In genomic region chr19:12295191-12295590, GRCh38 we compare ENCODE assay signal across 8 cellular contexts. TPM values are rescaled to one million over a fixed set of nuclear protein-coding genes. Genes with fewer than 3 reads are reported as not detected.
DNase-seq lines count a peak whose midpoint lies in the region; ATAC-seq and TF ChIP-seq lines count a peak whose summit lies in the region.

No MANE protein-coding gene starts in this region.

- H3K27me3 ChIP-seq in DND-41 (ENCODE audit: insufficient read depth, low read length, poor library complexity) (no peaks in the 10 kb centered on the region), endodermal cell (ENCODE audit: control insufficient read depth, insufficient read depth, low read length, poor library complexity, severe bottlenecking) (no peaks in the 10 kb centered on the region)

- no peak for TF ChIP-seq POLR2A in lower leg skin (IDR thresholded peaks at IDR 0.05)

- H3K36me3 ChIP-seq in DND-41 (ENCODE audit: insufficient read depth, low read length) (peaks cover 3% of the 10 kb centered on the region; the same call in 1 of the 2 replicates), endodermal cell (ENCODE audit: control insufficient read depth, insufficient read depth, low read length) (peaks cover 19% of the 10 kb centered on the region)

- H3K4me3 ChIP-seq in DND-41 (ENCODE audit: low read depth in 1 of 2, low read length in 2 of 2) (peak overlapping the region; percentile 87 to 94; a peak in 3 of 4 replicates), LNCaP clone FGC (ENCODE audit: low read depth, low read length) (peak overlapping the region; percentile 96), endodermal cell (ENCODE audit: low read length) (peak overlapping the region; percentile 91), lower leg skin (ENCODE audit: low read depth, poor library complexity, severe bottlenecking) (no peak overlapping the region)

- intact Hi-C loops in lower leg skin (cut with DNase I; ENCODE audit: low total_unique reads), result no loop called here

- peaks cover 25% of the 10 kb centered on the region for H3K4me1 ChIP-seq in DND-41 (ENCODE audit: insufficient read depth, low read length)
- H3K4me1 ChIP-seq in endodermal cell (ENCODE audit: control insufficient read depth, insufficient read depth, low read length), result no peaks in the 10 kb centered on the region

- whole genome bisulfite sequencing in endodermal cell (ENCODE audit: insufficient coverage in 1 of 2, insufficient read length in 1 of 2), 2 experiments, result 83 to 89% methylated on average over 8 to 9 of the region's 11 CpGs
- WGBS in lower leg skin, 2 donors, result 55 to 56% methylated on average over 10 to 11 of the region's 11 CpGs

- H3K9me3 Mint-ChIP-seq in endodermal cell, result peaks cover 32% of the 10 kb centered on the region
- H3K9me3 Mint-ChIP-seq in osteocyte (ENCODE audit: unreplicated experiment), result no peaks in the 10 kb centered on the region

- peak overlapping the region; percentile 98 for H3K27ac Mint-ChIP-seq in endodermal cell
- peak overlapping the region; percentile 98 for H3K27ac Mint-ChIP-seq in osteocyte (ENCODE audit: unreplicated experiment)

- H3K9me3 ChIP-seq in DND-41 (ENCODE audit: insufficient read depth, low read length, severe bottlenecking), result no peaks in the 10 kb centered on the region
- H3K9me3 ChIP-seq in endodermal cell (ENCODE audit: control insufficient read depth, low read length), result peaks cover 15% of the 10 kb centered on the region

- DNase-seq in DND-41 (no peak), LNCaP clone FGC (ENCODE audit: low read depth) (no peak), endodermal cell (no peak), osteocyte (ENCODE audit: extremely low spot score, unreplicated experiment) (no peak), NCI-H128 (lab: John Stamatoyannopoulos, UW; ENCODE audit: unreplicated experiment) (no peak), lower leg skin (ENCODE audit: low spot score in 2 of 2) (no peak)
- DNase-seq in activated CD4-positive, alpha-beta T cell treated with anti-CD3 and anti-CD28 coated beads for 1 hour, result no peak

- H3K79me2 ChIP-seq in DND-41 (ENCODE audit: insufficient read depth, low read length), result peaks cover 43% of the 10 kb centered on the region

- ATAC-seq in DND-41 (ENCODE audit: insufficient read depth, low read depth) (peak; percentile 18; the same call in 2 of the 3 replicates), GM21723 (IDR thresholded peaks at IDR 0.05; ENCODE audit: unreplicated experiment) (no peak)

- H3K4me1 Mint-ChIP-seq in endodermal cell (peaks cover 7% of the 10 kb centered on the region), osteocyte (ENCODE audit: unreplicated experiment) (peaks cover 24% of the 10 kb centered on the region)

- TF ChIP-seq CTCF in DND-41 (IDR thresholded peaks at IDR 0.05; ENCODE audit: borderline replicate concordance, extremely low read depth, low read length, poor library complexity, severe bottlenecking), result no peak
- TF ChIP-seq CTCF in LNCaP clone FGC (IDR thresholded peaks at IDR 0.05; ENCODE audit: control insufficient read depth, extremely low read depth, insufficient read depth), result no peak
- no peak for TF ChIP-seq CTCF in endodermal cell (conservative IDR thresholded peaks at IDR 0.05)
- TF ChIP-seq CTCF in osteocyte (IDR thresholded peaks at IDR 0.05), result no peak
- no peak for TF ChIP-seq CTCF in lower leg skin (IDR thresholded peaks at IDR 0.05)

- peaks cover 21% of the 10 kb centered on the region for H3K36me3 Mint-ChIP-seq in endodermal cell (ENCODE audit: low read depth)
- peaks cover 5% of the 10 kb centered on the region for H3K36me3 Mint-ChIP-seq in osteocyte (ENCODE audit: unreplicated experiment)

- peaks cover 2% of the 10 kb centered on the region for H3K27me3 Mint-ChIP-seq in endodermal cell (ENCODE audit: insufficient read depth)
- no peaks in the 10 kb centered on the region for H3K27me3 Mint-ChIP-seq in osteocyte (ENCODE audit: unreplicated experiment)

- peak overlapping the region; percentile 91 for H3K27ac ChIP-seq in DND-41 (ENCODE audit: low read length)
- no peak overlapping the region for H3K27ac ChIP-seq in endodermal cell (ENCODE audit: low read depth, low read length)

- H4K20me1 ChIP-seq in DND-41 (ENCODE audit: insufficient read depth, low read length), result peaks cover 3% of the 10 kb centered on the region; the same call in 1 of the 2 replicates

- H3K9ac ChIP-seq in DND-41 (ENCODE audit: low read depth, low read length), result peak overlapping the region; percentile 83
- H3K9ac ChIP-seq in endodermal cell (ENCODE audit: extremely low read depth, low read length, poor library complexity, severe bottlenecking), result no peak overlapping the region

- H3K4me3 Mint-ChIP-seq in endodermal cell, result peak overlapping the region; percentile 100
- peak overlapping the region; percentile 97 for H3K4me3 Mint-ChIP-seq in osteocyte (ENCODE audit: unreplicated experiment)

- H2AFZ ChIP-seq in DND-41 (ENCODE audit: low read depth, low read length), result peak overlapping the region; percentile 89

- H3K4me2 ChIP-seq in DND-41 (ENCODE audit: insufficient read depth, low read length), result peak overlapping the region; percentile 95

RNA-seq across cellular contexts. Expression of gene ZNF44, which starts 0.5 kb away (rescaled TPM):
- 1 to 10 TPM; 9.5 TPM for total RNA-seq in endodermal cell
- 5.7 TPM for polyA plus RNA-seq in endodermal cell (2013, experiment 1 of 2)
- polyA plus RNA-seq in endodermal cell (2013, experiment 2 of 2), result 5.1 TPM
- 7.0 and 7.8 TPM in 2 replicates for total RNA-seq in osteocyte
- total RNA-seq in lower leg skin, result 10 to 100 TPM in 3 of 4 donors, 1 to 10 TPM in 1; 8.8 to 15.6 (median 13.0) TPM

RNA-seq across cellular contexts. Expression of gene ZNF563, which starts 38.2 kb away (rescaled TPM):
- 1 to 10 TPM; 2.2 to 3.1 TPM for total RNA-seq in endodermal cell
- 1.7 TPM for polyA plus RNA-seq in endodermal cell (2013, experiment 1 of 2)
- 1.3 TPM for polyA plus RNA-seq in endodermal cell (2013, experiment 2 of 2)
- 1.4 and 2.3 TPM in 2 replicates for total RNA-seq in osteocyte
- 10 to 100 TPM in 1 of 4 donors, 1 to 10 TPM in 3; 3.1 to 16.9 (median 5.6) TPM for total RNA-seq in lower leg skin
